Comparison of ENCODE assay signal across 24 cellular contexts in genomic region chr17:172401-172800, GRCh38. TPM values are rescaled to one million over a fixed set of nuclear protein-coding genes. Genes with fewer than 3 reads are reported as not detected.
A peak's percentile ranks its signal among the peaks of the same experiment; 100 is the strongest.
DNase-seq lines count a peak whose midpoint lies in the region; ATAC-seq, FAIRE-seq and TF ChIP-seq lines count a peak whose summit lies in the region.
"Had no signal": no experiment of that assay in that cellular context is flagged by ENCODE, and none has a peak within 500 bp of the region (broad histone marks: within the 10 kb centered on the region; RNA-seq: fewer than 3 reads in every experiment).

No MANE protein-coding gene starts in this region.

- H2BK5ac ChIP-seq in H1 (ENCODE audit: low read depth, low read length): no peak overlapping the region
- no peak overlapping the region for H2BK5ac ChIP-seq in neuronal stem cell (ENCODE audit: low read length)

- H3K23ac ChIP-seq in H1 (ENCODE audit: insufficient read length) (no peak overlapping the region), neuronal stem cell (ENCODE audit: low read depth, low read length, poor library complexity) (peak overlapping the region; percentile 27)

- H3K27ac ChIP-seq in H1 (ENCODE audit: low read depth, low read length): no peak overlapping the region
- H3K27ac ChIP-seq in neuronal stem cell (replicated peaks; ENCODE audit: low read length): no peak overlapping the region
- H3K27ac ChIP-seq: A549, GM23248 had no signal

- H3K79me2 ChIP-seq in H1 (ENCODE audit: control insufficient read depth in 1 of 2, insufficient read depth in 2 of 2, low read length in 2 of 2): no peaks in the 10 kb centered on the region

- H3K27ac Mint-ChIP-seq in natural killer cell treated with Interleukin-12 subunit alpha and Interleukin-12 subunit beta and Interleukin-15 and Interleukin-18, amount 100 ng/mL, for 72 hours: no peak overlapping the region
- no peak overlapping the region for H3K27ac Mint-ChIP-seq in natural killer cell
- H3K27ac Mint-ChIP-seq: CD4-positive, CD25-positive, alpha-beta regulatory T cell; CD8-positive, alpha-beta T cell; H9 had no signal

- H4K8ac ChIP-seq in H1 (ENCODE audit: extremely low read depth, insufficient read depth, low read length) (no peak overlapping the region), neuronal stem cell (ENCODE audit: low read depth, low read length) (no peak overlapping the region)

- H3K9me3 ChIP-seq in H1 (ENCODE audit: insufficient read depth in 2 of 2, low read depth in 1 of 2, low read length in 1 of 2) (no peaks in the 10 kb centered on the region), neuronal stem cell (replicated peaks in 1 of 2; ENCODE audit: control insufficient read depth in 2 of 2, insufficient read depth in 1 of 2, low read depth in 1 of 2, low read length in 2 of 2) (no peaks in the 10 kb centered on the region)
- H3K9me3 ChIP-seq: A549, BE2C, Caco-2 had no signal

- H3K56ac ChIP-seq in H1 (replicated peaks; ENCODE audit: insufficient read length, low read depth, low read length): no peak overlapping the region

- no peak overlapping the region for H2BK20ac ChIP-seq in H1 (ENCODE audit: low read length)

- no peak overlapping the region for H3K9ac ChIP-seq in H1 (replicated peaks in 1 of 4; ENCODE audit: extremely low read depth in 1 of 4, low read depth in 3 of 4, low read length in 3 of 4)
- no peak overlapping the region for H3K9ac ChIP-seq in neuronal stem cell (ENCODE audit: low read depth, low read length, poor library complexity)
- H3K9ac ChIP-seq: GM23248 had no signal

- peaks cover 0 to 2% of the 10 kb centered on the region in 2 experiments for H4K20me1 ChIP-seq in H1 (replicated peaks in 1 of 2; ENCODE audit: control insufficient read depth in 1 of 2, insufficient read depth in 2 of 2, low read length in 2 of 2)

- ATAC-seq in natural killer cell treated with Interleukin-12 subunit alpha and Interleukin-12 subunit beta and Interleukin-15 and Interleukin-18, amount 100 ng/mL, for 72 hours: peak; percentile 21 to 22
- no peak for ATAC-seq in natural killer cell
- no peak for ATAC-seq in GM18858 (IDR thresholded peaks at IDR 0.05; ENCODE audit: unreplicated experiment)
- ATAC-seq: CD8-positive, alpha-beta T cell; HCT116 had no signal

- H3K36me3 ChIP-seq in H1 (ENCODE audit: control insufficient read depth in 2 of 4, insufficient read depth in 4 of 4, low read length in 3 of 4): no peaks in the 10 kb centered on the region
- H3K36me3 ChIP-seq in neuronal stem cell (replicated peaks in 1 of 2; ENCODE audit: control insufficient read depth in 2 of 2, insufficient read depth in 2 of 2, low read length in 2 of 2): no peaks in the 10 kb centered on the region
- H3K36me3 ChIP-seq: BE2C had no signal

- no peak for TF ChIP-seq POLR2A in H1 (IDR thresholded peaks at IDR 0.05; ENCODE audit: control extremely low read depth in 1 of 2, low read depth in 2 of 2, low read length in 2 of 2)

- CTCF ChIA-PET in H1 (lab: Charles Lee; ENCODE audit: partially characterized antibody): interaction anchor here (0.8 to 2.0 kb wide), 8 partner anchors 8 to 229 kb away, joined by 3 to 8 read pairs (median 4); no protein-coding TSS in a partner anchor

- H3K4me3 Mint-ChIP-seq in natural killer cell treated with Interleukin-12 subunit alpha and Interleukin-12 subunit beta and Interleukin-15 and Interleukin-18, amount 100 ng/mL, for 72 hours: no peak overlapping the region
- no peak overlapping the region for H3K4me3 Mint-ChIP-seq in natural killer cell
- H3K4me3 Mint-ChIP-seq: CD4-positive, CD25-positive, alpha-beta regulatory T cell; CD8-positive, alpha-beta T cell; H9 had no signal

- H3K27me3 ChIP-seq in H1 (replicated peaks in 1 of 4; ENCODE audit: control insufficient read depth in 3 of 4, extremely low read depth in 1 of 4, insufficient read depth in 3 of 4, low read length in 3 of 4) (no peaks in the 10 kb centered on the region; a peak in 2 of 7 replicates), neuronal stem cell (ENCODE audit: control insufficient read depth in 3 of 3, insufficient read depth in 3 of 3, low read depth in 1 of 3, low read length in 3 of 3) (peaks cover 0 to 42% (median 0%) of the 10 kb centered on the region in 3 experiments)
- H3K27me3 ChIP-seq: BE2C had no signal

- H3K4me1 ChIP-seq in H1 (replicated peaks in 1 of 4; ENCODE audit: control insufficient read depth in 3 of 4, insufficient read depth in 4 of 4, low read length in 3 of 4) (no peaks in the 10 kb centered on the region), neuronal stem cell (ENCODE audit: control insufficient read depth in 2 of 2, insufficient read depth in 1 of 2, low read depth in 1 of 2, low read length in 2 of 2) (no peaks in the 10 kb centered on the region)
- H3K4me1 ChIP-seq: A549, BE2C, Caco-2 had no signal

- TF ChIP-seq CTCF in natural killer cell (IDR thresholded peaks at IDR 0.05) (no peak), H1 (IDR thresholded peaks at IDR 0.05; ENCODE audit: control extremely low read depth in 1 of 3, insufficient read depth in 1 of 3, low read depth in 1 of 3, low read length in 3 of 3) (no peak)

- no peak for DNase-seq in natural killer cell treated with Interleukin-12 subunit alpha and Interleukin-12 subunit beta and Interleukin-15 and Interleukin-18, amount 100 ng/mL, for 72 hours (ENCODE audit: low spot score)
- DNase-seq in natural killer cell (no peak), H1 (ENCODE audit: low read depth in 1 of 2, low spot score in 2 of 2) (no peak), neuronal stem cell (ENCODE audit: low spot score) (no peak), CD1c-positive myeloid dendritic cell (ENCODE audit: extremely low spot score) (no peak)
- DNase-seq: 8988T; ACHN; AML-193; BE2C; C1 segment of cervical spinal cord; Caco-2; CD4-positive, CD25-positive, alpha-beta regulatory T cell; DMS153; DND-41; GM23248; H9 had no signal

- H2BK12ac ChIP-seq in H1 (ENCODE audit: low read depth, low read length) (no peak overlapping the region), neuronal stem cell (ENCODE audit: low read length) (no peak overlapping the region)

- no peak overlapping the region for H3K4ac ChIP-seq in H1 (replicated peaks; ENCODE audit: insufficient read length, low read depth, low read length)
- no peak overlapping the region for H3K4ac ChIP-seq in neuronal stem cell (ENCODE audit: low read length)

- no peak overlapping the region for H4K5ac ChIP-seq in H1 (ENCODE audit: insufficient read length, low read depth, low read length)

- H3K9me3 Mint-ChIP-seq in natural killer cell treated with Interleukin-12 subunit alpha and Interleukin-12 subunit beta and Interleukin-15 and Interleukin-18, amount 100 ng/mL, for 72 hours: no peaks in the 10 kb centered on the region
- no peaks in the 10 kb centered on the region for H3K9me3 Mint-ChIP-seq in natural killer cell
- H3K9me3 Mint-ChIP-seq: CD4-positive, CD25-positive, alpha-beta regulatory T cell; CD8-positive, alpha-beta T cell; H9 had no signal

- H3K4me1 Mint-ChIP-seq in natural killer cell treated with Interleukin-12 subunit alpha and Interleukin-12 subunit beta and Interleukin-15 and Interleukin-18, amount 100 ng/mL, for 72 hours (ENCODE audit: low read depth in 2 of 2): peaks cover 0 to 4% of the 10 kb centered on the region in 2 donors
- H3K4me1 Mint-ChIP-seq in natural killer cell: peaks cover 0 to 7% of the 10 kb centered on the region in 2 donors
- H3K4me1 Mint-ChIP-seq: CD4-positive, CD25-positive, alpha-beta regulatory T cell; H9 had no signal

- H3K18ac ChIP-seq in H1 (ENCODE audit: extremely low read depth, low read length) (no peak overlapping the region), neuronal stem cell (ENCODE audit: low read length) (no peak overlapping the region)

- H2BK120ac ChIP-seq in H1 (replicated peaks; ENCODE audit: low read depth, low read length) (no peak overlapping the region), neuronal stem cell (ENCODE audit: low read depth, low read length) (no peak overlapping the region)

- no peaks in the 10 kb centered on the region for H3K23me2 ChIP-seq in H1 (ENCODE audit: low read depth, low read length)

- POLR2A ChIA-PET in H1 (lab: Charles Lee; ENCODE audit: partially characterized antibody): no interaction called here

- H2BK15ac ChIP-seq in H1 (ENCODE audit: low read length) (0 out of 2 replicates have a peak overlapping the region, but pooled peaks have one; percentile 29), neuronal stem cell (ENCODE audit: low read length) (peak overlapping the region; percentile 67)

- H3K14ac ChIP-seq in H1 (ENCODE audit: insufficient read length) (no peak overlapping the region), neuronal stem cell (ENCODE audit: low read length) (no peak overlapping the region)

- no peak for TF ChIP-seq EP300 in H1 (IDR thresholded peaks at IDR 0.05; ENCODE audit: borderline replicate concordance in 1 of 2, low read depth in 2 of 2, low read length in 2 of 2)

- no peak for FAIRE-seq in H1 (lab: Jason Lieb, UNC)
- FAIRE-seq: A549, G401.6, GM12892, GM19239 had no signal

- no peak overlapping the region for H2AFZ ChIP-seq in H1 (ENCODE audit: low read length)
- H2AFZ ChIP-seq in neuronal stem cell (ENCODE audit: low read length): no peak overlapping the region
- H2AFZ ChIP-seq: GM23248 had no signal

- H3K4me2 ChIP-seq in H1 (ENCODE audit: insufficient read depth in 1 of 2, low read depth in 2 of 2, low read length in 2 of 2) (no peak overlapping the region), neuronal stem cell (ENCODE audit: insufficient read depth, low read length, poor library complexity, severe bottlenecking) (no peak overlapping the region)
- H3K4me2 ChIP-seq: A549 had no signal

- H4K91ac ChIP-seq in H1 (replicated peaks; ENCODE audit: insufficient read length, low read length) (no peak overlapping the region), neuronal stem cell (ENCODE audit: low read depth, low read length, poor library complexity) (no peak overlapping the region)

- H3K27me3 Mint-ChIP-seq in natural killer cell treated with Interleukin-12 subunit alpha and Interleukin-12 subunit beta and Interleukin-15 and Interleukin-18, amount 100 ng/mL, for 72 hours: peaks cover 5 to 6% of the 10 kb centered on the region in 2 donors
- H3K27me3 Mint-ChIP-seq in natural killer cell (ENCODE audit: low read depth in 2 of 2): peaks cover 0 to 3% of the 10 kb centered on the region in 2 donors

- H3K4me3 ChIP-seq in H1 (ENCODE audit: extremely low read depth in 1 of 4, insufficient read depth in 2 of 4, low read depth in 3 of 4, low read length in 4 of 4): no peak overlapping the region
- H3K4me3 ChIP-seq in neuronal stem cell (ENCODE audit: low read length in 2 of 2): no peak overlapping the region
- H3K4me3 ChIP-seq: A549, GM23248 had no signal

- H3K79me1 ChIP-seq in H1 (ENCODE audit: low read depth, low read length): peaks cover 2% of the 10 kb centered on the region; the same call in 1 of the 2 replicates
- no peaks in the 10 kb centered on the region for H3K79me1 ChIP-seq in neuronal stem cell (ENCODE audit: low read depth, low read length)

- no peak for TF ChIP-seq RAD21 in H1 (IDR thresholded peaks at IDR 0.05 in 1 of 2, conservative IDR thresholded peaks at IDR 0.05 in 1 of 2; ENCODE audit: low read depth in 2 of 2, low read length in 2 of 2)

- WGBS in H1 (ENCODE audit: extremely low coverage in 1 of 2, insufficient coverage in 1 of 2, insufficient read length in 1 of 2, insufficient replicate concordance in 2 of 2, low coverage in 1 of 2, low lambda C conversion rate in 2 of 2, missing lambda C conversion rate in 1 of 2), 2 experiments: 84% methylated on average over 10 of the region's 11 CpGs; no CpG with 5 or more reads in 1 of the 2 experiments
- no CpG with 5 or more reads among the region's 11 CpGs for WGBS in neuronal stem cell (ENCODE audit: extremely low coverage in 2 of 2, insufficient read length in 2 of 2, insufficient replicate concordance in 1 of 2), 2 donors

- no peaks in the 10 kb centered on the region for H3K36me3 Mint-ChIP-seq in natural killer cell treated with Interleukin-12 subunit alpha and Interleukin-12 subunit beta and Interleukin-15 and Interleukin-18, amount 100 ng/mL, for 72 hours
- no peaks in the 10 kb centered on the region for H3K36me3 Mint-ChIP-seq in natural killer cell
- H3K36me3 Mint-ChIP-seq: CD4-positive, CD25-positive, alpha-beta regulatory T cell; CD8-positive, alpha-beta T cell had no signal

- intact Hi-C loops in natural killer cell (cut with micrococcal nuclease): no loop called here

- no peak overlapping the region for H2AK5ac ChIP-seq in H1 (ENCODE audit: low read depth, low read length)
- H2AK5ac ChIP-seq in neuronal stem cell (ENCODE audit: low read depth, low read length): peak overlapping the region; percentile 66

RNA-seq across cellular contexts. Expression of gene DOC2B, which starts 9.0 kb away (rescaled TPM):
- total RNA-seq in natural killer cell treated with Interleukin-12 subunit alpha and Interleukin-12 subunit beta and Interleukin-15 and Interleukin-18, amount 100 ng/mL, for 72 hours: 10 to 100 TPM in 1 of 2 donors, 1 to 10 TPM in 1; 3.7 to 17.9 TPM
- under 1 TPM in 2 of 3 donors, not detected in 1; 0.07 to 0.20 TPM for total RNA-seq in natural killer cell
- 3.3 and 4.0 TPM in 2 replicates for total RNA-seq in H1 (2021; fragmentation: NEBNext Ultra II Directional; extraction: Animal tissue kit (Norgen Biotek cat#: 25700))
- 1.3 and 1.8 TPM in 2 replicates for polyA plus RNA-seq in H1 (2011; rRNA removed)
- 2.2 TPM for polyA plus RNA-seq in H1 (2011; cell fraction: cytosol; rRNA removed)
- 2.5 TPM for polyA plus RNA-seq in H1 (2011; cell fraction: nucleus; rRNA removed)
- polyA plus RNA-seq in H1 (2012, experiment 1 of 2): 1.0 to 1.7 TPM (median 1.5 TPM) in 4 replicates
- polyA plus RNA-seq in H1 (2012, experiment 2 of 2): 1.3 TPM
- 1.3 TPM for polyA plus RNA-seq in H1 (2013, experiment 1 of 2)
- polyA plus RNA-seq in H1 (2013, experiment 2 of 2): 1.1 TPM
- 1.9 and 3.6 TPM in 2 replicates for polyA minus RNA-seq in H1 (2011; rRNA and poly(A)+ RNA removed)
- polyA minus RNA-seq in H1 (2011; cell fraction: cytosol; rRNA and poly(A)+ RNA removed): 2.5 TPM
- polyA minus RNA-seq in H1 (2011; cell fraction: nucleus; rRNA and poly(A)+ RNA removed): 3.1 TPM
- polyA plus RNA-seq in neuronal stem cell (2013, experiment 1 of 2): 5.0 TPM
- polyA plus RNA-seq in neuronal stem cell (2013, experiment 2 of 2): 4.9 TPM
- total RNA-seq: Caco-2; CD4-positive, CD25-positive, alpha-beta regulatory T cell; GM23248; H4 had no signal
- polyA plus RNA-seq: CD4-positive, CD25-positive, alpha-beta regulatory T cell had no signal

RNA-seq across cellular contexts. Expression of gene SCGB1C2, which starts 35.0 kb away (rescaled TPM):
- not detected for total RNA-seq in natural killer cell treated with Interleukin-12 subunit alpha and Interleukin-12 subunit beta and Interleukin-15 and Interleukin-18, amount 100 ng/mL, for 72 hours
- total RNA-seq in natural killer cell: not detected
- not detected in 2 replicates for total RNA-seq in H1 (2021; fragmentation: NEBNext Ultra II Directional; extraction: Animal tissue kit (Norgen Biotek cat#: 25700))
- not detected in 2 replicates for polyA plus RNA-seq in H1 (2011; rRNA removed)
- not detected for polyA plus RNA-seq in H1 (2011; cell fraction: cytosol; rRNA removed)
- not detected for polyA plus RNA-seq in H1 (2011; cell fraction: nucleus; rRNA removed)
- not detected in 4 replicates for polyA plus RNA-seq in H1 (2012, experiment 1 of 2)
- polyA plus RNA-seq in H1 (2012, experiment 2 of 2): not detected
- not detected for polyA plus RNA-seq in H1 (2013, experiment 1 of 2)
- polyA plus RNA-seq in H1 (2013, experiment 2 of 2): not detected
- polyA minus RNA-seq in H1 (2011; rRNA and poly(A)+ RNA removed): not detected in 2 replicates
- polyA minus RNA-seq in H1 (2011; cell fraction: cytosol; rRNA and poly(A)+ RNA removed): not detected
- polyA minus RNA-seq in H1 (2011; cell fraction: nucleus; rRNA and poly(A)+ RNA removed): not detected
- not detected for polyA plus RNA-seq in neuronal stem cell (2013, experiment 1 of 2)
- not detected for polyA plus RNA-seq in neuronal stem cell (2013, experiment 2 of 2)
- total RNA-seq: Caco-2; CD4-positive, CD25-positive, alpha-beta regulatory T cell; CD8-positive, alpha-beta T cell; GM23248; H4; H9 had no signal
- polyA plus RNA-seq: A549; CD4-positive, CD25-positive, alpha-beta regulatory T cell; GM23248 had no signal

Comparison
In these comparisons a context has a peak if more than half of its experiments do, and no peak if none do; other contexts are left out.
1. ATAC-seq: peak in natural killer cell treated with Interleukin-12 subunit alpha and Interleukin-12 subunit beta and Interleukin-15 and Interleukin-18, amount 100 ng/mL, for 72 hours (2 of 2); none in natural killer cell (0 of 3) and GM18858 (single experiment).